In the genomic region with DNA sequence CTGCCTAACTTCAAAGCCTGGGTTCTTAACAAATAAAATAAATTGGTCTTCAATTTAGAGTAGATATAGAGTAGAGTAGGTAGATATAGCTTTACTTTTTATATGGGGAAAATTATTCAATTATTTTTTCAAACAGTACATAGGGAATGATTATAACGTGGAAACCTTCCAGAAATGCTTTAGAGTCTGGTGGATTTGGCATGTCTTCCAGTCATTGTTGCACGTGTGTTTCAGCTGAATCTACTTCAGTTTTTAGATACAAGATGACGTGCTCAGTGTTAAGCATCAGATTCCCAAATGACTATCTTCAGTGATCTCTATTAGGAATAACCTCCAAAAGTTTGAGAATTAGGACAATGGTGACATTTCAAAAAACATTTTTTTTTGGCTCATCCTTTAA, we compare ENCODE assay signal across 13 cellular contexts.
A peak's percentile ranks its signal among the peaks of the same experiment; 100 is the strongest.
DNase-seq lines count a peak whose midpoint lies in the region; ATAC-seq and TF ChIP-seq lines count a peak whose summit lies in the region.
"Had no signal": no experiment of that assay in that cellular context is flagged by ENCODE, and none has a peak within 500 bp of the region (broad histone marks: within the 10 kb centered on the region; RNA-seq: fewer than 3 reads in every experiment).

No MANE protein-coding gene starts in this region.

- intact Hi-C loops in left ventricle myocardium superior (cut with micrococcal nuclease) (no loop called here), Right ventricle myocardium superior (cut with DNase I) (no loop called here), left lung (cut with DNase I) (no loop called here)

- no peak overlapping the region for H3K27ac ChIP-seq in left lung
- H3K27ac ChIP-seq: GM23248 had no signal

- no peaks in the 10 kb centered on the region for H3K36me3 ChIP-seq in left lung
- H3K36me3 ChIP-seq: BE2C, HAP-1 had no signal

- H3K4me3 ChIP-seq in cardiac fibroblast (replicated peaks in 1 of 2; ENCODE audit: low read depth in 2 of 2, low read length in 2 of 2) (no peak overlapping the region), fibroblast of pulmonary artery (replicated peaks; ENCODE audit: low read depth, low read length) (no peak overlapping the region), left lung (no peak overlapping the region)
- H3K4me3 ChIP-seq: GM23248, HAP-1 had no signal

- no peak for TF ChIP-seq CTCF in cardiac fibroblast (IDR thresholded peaks at IDR 0.05; ENCODE audit: low read depth, low read length)
- no peak for TF ChIP-seq CTCF in fibroblast of pulmonary artery (IDR thresholded peaks at IDR 0.05; ENCODE audit: low read length, missing control alignments)
- no peak for TF ChIP-seq CTCF in left lung (IDR thresholded peaks at IDR 0.05)

- peak; percentile 23 for ATAC-seq in left ventricle myocardium superior
- no peak for ATAC-seq in Right ventricle myocardium superior (ENCODE audit: poor library complexity)
- ATAC-seq in left lung, result no peak

- H3K4me1 ChIP-seq in left lung, result no peaks in the 10 kb centered on the region
- H3K4me1 ChIP-seq: BE2C, HAP-1 had no signal

- H3K9me3 ChIP-seq in left lung, result peaks cover 0 to 3% of the 10 kb centered on the region in 2 donors
- H3K9me3 ChIP-seq: BE2C, Caco-2, HAP-1 had no signal

- no peaks in the 10 kb centered on the region for H3K27me3 ChIP-seq in left lung
- H3K27me3 ChIP-seq: BE2C had no signal

- no peak for DNase-seq in left ventricle myocardium superior
- no peak for DNase-seq in Right ventricle myocardium superior
- DNase-seq in cardiac fibroblast (ENCODE audit: low read depth in 2 of 2), result peak; percentile 35 to 62
- peak; percentile 52 for DNase-seq in fibroblast of pulmonary artery (ENCODE audit: low read depth)
- no peak for DNase-seq in left lung
- no peak for DNase-seq in NK-92 (lab: John Stamatoyannopoulos, UW; ENCODE audit: unreplicated experiment)
- DNase-seq in hippocampal formation (lab: John Stamatoyannopoulos, UW), result no peak
- DNase-seq: BE2C; C1 segment of cervical spinal cord; Caco-2; CD4-positive, alpha-beta T cell; GM23248 had no signal

Comparison
In these comparisons a context has a peak if more than half of its experiments do, and no peak if none do; other contexts are left out.
1. DNase-seq: peak in cardiac fibroblast (2 of 2) and fibroblast of pulmonary artery (single experiment); none in left ventricle myocardium superior (single experiment), Right ventricle myocardium superior (single experiment), left lung (0 of 2), NK-92 (single experiment) and hippocampal formation (0 of 2).